Comparison of ENCODE assay signal across 25 cellular contexts in the genomic region with DNA sequence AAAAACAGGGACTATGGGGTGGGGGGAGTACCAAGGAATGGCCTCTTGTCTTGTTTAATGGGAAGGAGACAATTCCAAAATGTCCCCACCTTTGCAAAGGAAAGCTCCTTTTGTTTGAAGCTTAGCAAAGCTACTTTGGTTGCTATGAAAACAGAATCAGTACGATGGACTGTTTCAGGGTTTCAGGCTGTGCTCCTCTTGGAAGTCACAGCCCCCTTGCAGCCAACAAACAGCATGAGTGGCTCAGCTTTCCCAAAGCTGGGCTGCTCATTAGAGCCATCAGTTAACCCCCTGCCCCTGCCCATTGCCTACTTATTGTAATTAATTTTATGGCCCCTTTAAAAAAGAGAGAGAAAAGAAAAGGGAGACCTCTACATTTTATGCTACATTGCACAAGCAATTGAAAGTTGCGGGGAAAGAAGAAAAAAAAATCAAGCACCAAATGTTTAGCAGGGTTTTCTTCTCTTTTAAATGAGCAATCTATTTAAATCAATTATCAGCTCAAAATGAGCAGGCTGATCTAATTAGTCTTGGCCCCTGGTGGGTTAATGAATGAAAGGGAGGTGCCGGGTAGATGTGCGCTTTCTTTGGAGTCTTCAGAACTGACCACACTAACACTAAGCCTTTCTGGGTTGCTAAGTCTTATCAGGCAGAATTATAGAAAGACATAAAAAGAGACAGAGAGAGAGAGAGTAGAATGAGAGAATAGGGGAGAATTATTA.
"Had no signal": no experiment of that assay in that cellular context is flagged by ENCODE, and none has a peak within 500 bp of the region (broad histone marks: within the 10 kb centered on the region; RNA-seq: fewer than 3 reads in every experiment).

No MANE protein-coding gene starts in this region.

- H3K27ac Mint-ChIP-seq: endodermal cell; memory B cell; naive thymus-derived CD4-positive, alpha-beta T cell; nephron progenitor cell; stimulated activated naive B cell treated with anti-CD40 and anti-IgM and Interleukin-4, amounts not matched to agents 10 μg/mL and 1 μg/mL and 100 μg/mL, for 72 hours; stimulated activated naive CD8-positive, alpha-beta T cell treated with anti-CD3 and anti-CD28 coated beads, Interleukin-15, Interleukin-2, amounts not matched to agents 100 ng/mL and 50 ng/mL, for 24 hours had no signal

- H3K36me3 Mint-ChIP-seq: memory B cell; naive thymus-derived CD4-positive, alpha-beta T cell; stimulated activated naive B cell treated with anti-CD40 and anti-IgM and Interleukin-4, amounts not matched to agents 10 μg/mL and 1 μg/mL and 100 μg/mL, for 72 hours had no signal

- H3K36me3 ChIP-seq: gastrocnemius medialis, neutrophil, pancreas, right lobe of liver, thoracic aorta, tibial nerve, upper lobe of left lung had no signal

- H3K4me3 ChIP-seq: coronary artery, gastrocnemius medialis, lung, pancreas, right lobe of liver, thoracic aorta, tibial nerve, upper lobe of left lung had no signal

- H3K27ac ChIP-seq: coronary artery, epithelial cell of prostate, gastrocnemius medialis, neutrophil, pancreas, right lobe of liver, thoracic aorta, tibial nerve, upper lobe of left lung had no signal

- H3K4me1 Mint-ChIP-seq: memory B cell; naive thymus-derived CD4-positive, alpha-beta T cell; stimulated activated naive B cell treated with anti-CD40 and anti-IgM and Interleukin-4, amounts not matched to agents 10 μg/mL and 1 μg/mL and 100 μg/mL, for 72 hours had no signal

- ATAC-seq: esophagus mucosa; gastrocnemius medialis; left lobe of liver; naive thymus-derived CD4-positive, alpha-beta T cell; pancreas; right lobe of liver; stimulated activated naive B cell treated with anti-CD40 and anti-IgM and Interleukin-4, amounts not matched to agents 10 μg/mL and 1 μg/mL and 100 μg/mL, for 72 hours had no signal

- H3K4me3 Mint-ChIP-seq: endodermal cell; memory B cell; naive thymus-derived CD4-positive, alpha-beta T cell; nephron progenitor cell; stimulated activated naive B cell treated with anti-CD40 and anti-IgM and Interleukin-4, amounts not matched to agents 10 μg/mL and 1 μg/mL and 100 μg/mL, for 72 hours; stimulated activated naive CD8-positive, alpha-beta T cell treated with anti-CD3 and anti-CD28 coated beads, Interleukin-15, Interleukin-2, amounts not matched to agents 100 ng/mL and 50 ng/mL, for 24 hours had no signal

- H3K4me1 ChIP-seq: gastrocnemius medialis, right lobe of liver, tibial nerve, upper lobe of left lung had no signal

- DNase-seq: dermis blood vessel endothelial cell; effector CD8-positive, alpha-beta T cell; endodermal cell; gastrocnemius medialis; head of caudate nucleus; midbrain; naive thymus-derived CD4-positive, alpha-beta T cell; nephron progenitor cell; pancreas; right lobe of liver; small intestine; stimulated activated CD4-positive, alpha-beta T cell treated with anti-CD3 and anti-CD28 coated beads, Interleukin-15, amount 100 ng/mL, for 24 hours; stimulated activated CD4-positive, alpha-beta T cell treated with anti-CD3 and anti-CD28 coated beads, Interleukin-2, amount 100 ng/mL, for 48 hours; stimulated activated naive B cell treated with anti-CD40 and anti-IgM and Interleukin-4, amounts not matched to agents 10 μg/mL and 1 μg/mL and 100 μg/mL, for 72 hours; upper lobe of left lung had no signal

- H3K9me3 ChIP-seq: gastrocnemius medialis, neutrophil, pancreas, right lobe of liver, thoracic aorta, tibial nerve, upper lobe of left lung had no signal

- H3K9me3 Mint-ChIP-seq: endodermal cell; naive thymus-derived CD4-positive, alpha-beta T cell; nephron progenitor cell; stimulated activated naive B cell treated with anti-CD40 and anti-IgM and Interleukin-4, amounts not matched to agents 10 μg/mL and 1 μg/mL and 100 μg/mL, for 72 hours; stimulated activated naive CD8-positive, alpha-beta T cell treated with anti-CD3 and anti-CD28 coated beads, Interleukin-15, Interleukin-2, amounts not matched to agents 100 ng/mL and 50 ng/mL, for 24 hours had no signal

- H3K27me3 ChIP-seq: gastrocnemius medialis, right lobe of liver, tibial nerve, upper lobe of left lung had no signal
